30 cellular contexts compared by ENCODE assay signal in the genomic region with DNA sequence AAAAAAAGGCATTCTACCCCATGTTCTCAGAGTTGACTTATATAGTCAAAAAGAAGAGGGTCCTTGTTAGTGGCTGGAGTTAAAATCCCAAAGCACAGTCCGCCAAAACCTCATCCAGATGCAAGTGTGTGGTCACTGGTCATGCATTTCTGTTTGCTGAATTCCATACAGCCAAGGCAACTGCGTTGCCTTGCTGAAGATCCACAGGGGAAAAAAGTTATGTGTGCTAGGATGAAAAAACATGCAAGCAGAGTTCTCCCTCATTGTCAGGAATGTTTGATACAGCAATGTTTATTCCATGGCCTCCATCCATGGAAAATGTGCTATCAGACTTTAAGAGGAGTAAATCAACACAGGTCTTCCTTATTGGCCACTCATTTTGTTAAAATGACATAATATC.
"Had no signal": no experiment of that assay in that cellular context is flagged by ENCODE, and none has a peak within 500 bp of the region (broad histone marks: within the 10 kb centered on the region; RNA-seq: fewer than 3 reads in every experiment).

No MANE protein-coding gene starts in this region.

- DNase-seq: activated B cell treated with CpG ODN at 0.5 μM for 24 hours; activated CD4-positive, alpha-beta T cell treated with anti-CD3 and anti-CD28 coated beads for 1 hour; activated CD4-positive, alpha-beta T cell treated with anti-CD3 and anti-CD28 coated beads, Interleukin-2, amount 10 ng/mL, durations not matched to agents 24 days and 14 days; activated CD4-positive, alpha-beta T cell treated with anti-CD3 and anti-CD28 coated beads, Interleukin-2, amount 50 U/mL, for 48 hours; activated CD8-positive, alpha-beta memory T cell treated with anti-CD3 and anti-CD28 coated beads, Interleukin-2, amount 10 ng/mL, durations not matched to agents 7 days and 5 days; activated gamma-delta T cell; activated naive CD4-positive, alpha-beta T cell treated with anti-CD3 and anti-CD28 coated beads for 36 hours; activated naive CD8-positive, alpha-beta T cell treated with anti-CD3 and anti-CD28 coated beads for 36 hours; activated T-cell treated with anti-CD3 and anti-CD28 coated beads, Interleukin-2, amount 50 U/mL, for 48 hours; adrenal gland; anterior cingulate cortex; Karpas-422; MM.1S; NCI-H1105; NCI-H1436; NCI-H1694 treated with DMSO at 0.1 percent for 48 hours; NCI-H2029 treated with DMSO at 0.1 percent for 48 hours; NCI-H510A treated with DMSO at 0.1 percent for 48 hours; NCI-H69; NK-92 treated with Interleukin-12 subunit alpha and Interleukin-12 subunit beta, amount 100 ng/mL, for 24 hours; OCI-M1; RPMI8226; T-cell; T-helper 2 cell; T1000 had no signal

- FAIRE-seq: TTC549 had no signal

- H3K4me1 ChIP-seq: adrenal gland had no signal

- H3K9me3 ChIP-seq: adrenal gland had no signal

- ATAC-seq: activated CD8-positive, alpha-beta memory T cell treated with anti-CD3 and anti-CD28 coated beads, Interleukin-2, amount 10 ng/mL, durations not matched to agents 7 days and 5 days; activated T-helper 17 cell treated with anti-CD3 and anti-CD28 coated beads, Interleukin-2, amount 50 U/mL, for 72 hours; Panc1; Right ventricle myocardium inferior; T-cell had no signal

- H3K27ac ChIP-seq: adrenal gland, SK-N-MC had no signal

- H3K36me3 ChIP-seq: adrenal gland had no signal

- H3K4me3 ChIP-seq: adrenal gland, SK-N-MC had no signal
